ENCODE assay signal across 9 cellular contexts in genomic region chr2:207334309-207334630, GRCh38.
DNase-seq lines count a peak whose midpoint lies in the region; ATAC-seq and TF ChIP-seq lines count a peak whose summit lies in the region.
"Had no signal": no experiment of that assay in that cellular context is flagged by ENCODE, and none has a peak within 500 bp of the region (broad histone marks: within the 10 kb centered on the region; RNA-seq: fewer than 3 reads in every experiment).

No MANE protein-coding gene starts in this region.

- intact Hi-C loops in activated naive CD4-positive, alpha-beta T cell treated with anti-CD3 and anti-CD28 coated beads for 36 hours (cut with micrococcal nuclease) = loop anchor here (5.0 kb wide), 6 partner anchors 138 to 293 kb away; partner anchors contain the start of gene METTL21A
- intact Hi-C loops in activated B cell treated with CpG ODN at 0.5 μM for 24 hours (cut with micrococcal nuclease) = no loop called here
- intact Hi-C loops in naive thymus-derived CD4-positive, alpha-beta T cell (cut with micrococcal nuclease) = loop anchor here in 1 of 2 donors (5.0 to 10.0 kb wide), 5 partner anchors 52 to 1177 kb away; partner anchors contain the start of genes CREB1, EEF1B2, FASTKD2 and MDH1B

- peaks cover 76% of the 10 kb centered on the region for H3K4me1 Mint-ChIP-seq in activated naive CD4-positive, alpha-beta T cell treated with anti-CD3 and anti-CD28 coated beads for 36 hours (ENCODE audit: low read depth)
- peaks cover 68% of the 10 kb centered on the region for H3K4me1 Mint-ChIP-seq in activated naive CD4-positive, alpha-beta T cell treated with anti-CD3 and anti-CD28 coated beads, Interleukin-2, amount 10 ng/mL, durations not matched to agents 7 days and 5 days
- peaks cover 53% of the 10 kb centered on the region for H3K4me1 Mint-ChIP-seq in activated B cell treated with CpG ODN at 0.5 μM for 24 hours
- peaks cover 11 to 81% (median 17%) of the 10 kb centered on the region in 7 donors for H3K4me1 Mint-ChIP-seq in naive thymus-derived CD4-positive, alpha-beta T cell

- ATAC-seq in activated B cell treated with CpG ODN at 0.5 μM for 24 hours (ENCODE audit: low read depth) = no peak
- no peak for ATAC-seq in naive thymus-derived CD4-positive, alpha-beta T cell

- H3K9me3 Mint-ChIP-seq in activated naive CD4-positive, alpha-beta T cell treated with anti-CD3 and anti-CD28 coated beads for 36 hours = no peaks in the 10 kb centered on the region
- peaks cover 2% of the 10 kb centered on the region for H3K9me3 Mint-ChIP-seq in activated naive CD4-positive, alpha-beta T cell treated with anti-CD3 and anti-CD28 coated beads, Interleukin-2, amount 10 ng/mL, durations not matched to agents 7 days and 5 days
- no peaks in the 10 kb centered on the region for H3K9me3 Mint-ChIP-seq in activated B cell treated with CpG ODN at 0.5 μM for 24 hours
- H3K9me3 Mint-ChIP-seq in naive thymus-derived CD4-positive, alpha-beta T cell = peaks cover 0 to 3% (median 0%) of the 10 kb centered on the region in 11 donors

- H3K27me3 ChIP-seq in right atrium auricular region (no peaks in the 10 kb centered on the region), tibial nerve (no peaks in the 10 kb centered on the region)
- no peaks in the 10 kb centered on the region for H3K27me3 ChIP-seq in naive thymus-derived CD4-positive, alpha-beta T cell (ENCODE audit: control insufficient read depth in 2 of 2, insufficient read depth in 2 of 2, low read length in 2 of 2)

- H3K27ac ChIP-seq in right atrium auricular region = peak overlapping the region; percentile 83 to 94
- H3K27ac ChIP-seq in tibial nerve = peak overlapping the region; percentile 53 to 90 (median 78)
- H3K27ac ChIP-seq in naive thymus-derived CD4-positive, alpha-beta T cell (ENCODE audit: low read depth, low read length) = no peak overlapping the region

- no peaks in the 10 kb centered on the region for H3K36me3 ChIP-seq in right atrium auricular region
- no peaks in the 10 kb centered on the region for H3K36me3 ChIP-seq in tibial nerve
- H3K36me3 ChIP-seq in naive thymus-derived CD4-positive, alpha-beta T cell (ENCODE audit: control insufficient read depth in 2 of 3, insufficient read depth in 3 of 3, low read length in 3 of 3) = no peaks in the 10 kb centered on the region

- CTCF ChIA-PET in activated naive CD4-positive, alpha-beta T cell treated with anti-CD3 and anti-CD28 coated beads for 36 hours (lab: Charles Lee) = interaction anchor here (0.6 kb wide), 1 partner anchor 108 kb away, joined by 3 read pairs; no protein-coding TSS in a partner anchor
- CTCF ChIA-PET in activated naive CD4-positive, alpha-beta T cell treated with anti-CD3 and anti-CD28 coated beads, Interleukin-2, amount 10 ng/mL, durations not matched to agents 7 days and 5 days (lab: Charles Lee) = no interaction called here
- CTCF ChIA-PET in activated B cell treated with CpG ODN at 0.5 μM for 24 hours (lab: Charles Lee) = interaction anchor here (0.9 kb wide), 1 partner anchor 19 kb away, joined by 4 read pairs; no protein-coding TSS in a partner anchor
- CTCF ChIA-PET in naive thymus-derived CD4-positive, alpha-beta T cell (lab: Charles Lee) = no interaction called here

- H3K27me3 Mint-ChIP-seq in activated naive CD4-positive, alpha-beta T cell treated with anti-CD3 and anti-CD28 coated beads for 36 hours (ENCODE audit: low read depth) = no peaks in the 10 kb centered on the region
- H3K27me3 Mint-ChIP-seq in activated naive CD4-positive, alpha-beta T cell treated with anti-CD3 and anti-CD28 coated beads, Interleukin-2, amount 10 ng/mL, durations not matched to agents 7 days and 5 days = no peaks in the 10 kb centered on the region
- no peaks in the 10 kb centered on the region for H3K27me3 Mint-ChIP-seq in activated B cell treated with CpG ODN at 0.5 μM for 24 hours
- no peaks in the 10 kb centered on the region for H3K27me3 Mint-ChIP-seq in naive thymus-derived CD4-positive, alpha-beta T cell

- no peaks in the 10 kb centered on the region for H3K9me3 ChIP-seq in right atrium auricular region
- H3K9me3 ChIP-seq in tibial nerve = no peaks in the 10 kb centered on the region
- H3K9me3 ChIP-seq in naive thymus-derived CD4-positive, alpha-beta T cell (ENCODE audit: control insufficient read depth in 2 of 3, low read length in 3 of 3) = no peaks in the 10 kb centered on the region

- H3K4me1 ChIP-seq in right atrium auricular region (peaks cover 0 to 50% of the 10 kb centered on the region in 2 donors), tibial nerve (peaks cover 0 to 33% (median 13%) of the 10 kb centered on the region in 4 donors)
- H3K4me1 ChIP-seq in naive thymus-derived CD4-positive, alpha-beta T cell (ENCODE audit: control insufficient read depth in 2 of 2, insufficient read depth in 2 of 2, low read length in 2 of 2) = peaks cover 0 to 20% of the 10 kb centered on the region in 2 donors

- POLR2A ChIA-PET in activated B cell treated with CpG ODN at 0.5 μM for 24 hours (lab: Charles Lee) = interaction anchor here (1.7 kb wide), 1 partner anchor 168 kb away, joined by 9 read pairs; the partner anchor contains the start of gene KLF7
- POLR2A ChIA-PET in naive thymus-derived CD4-positive, alpha-beta T cell (lab: Charles Lee) = no interaction called here

- DNase-seq in activated naive CD4-positive, alpha-beta T cell treated with anti-CD3 and anti-CD28 coated beads for 36 hours = no peak
- no peak for DNase-seq in activated naive CD4-positive, alpha-beta T cell treated with anti-CD3 and anti-CD28 coated beads, Interleukin-2, amount 10 ng/mL, durations not matched to agents 7 days and 5 days
- DNase-seq in activated B cell treated with CpG ODN at 0.5 μM for 24 hours (no peak), right atrium auricular region (ENCODE audit: low spot score) (no peak), tibial nerve (ENCODE audit: low spot score in 2 of 2) (no peak), NOMO-1 (lab: John Stamatoyannopoulos, UW; ENCODE audit: unreplicated experiment in 2 of 2) (no peak)
- no peak for DNase-seq in naive thymus-derived CD4-positive, alpha-beta T cell
- no peak for DNase-seq in stimulated activated CD4-positive, alpha-beta T cell treated with anti-CD3 and anti-CD28 coated beads, Interleukin-2, amount 100 ng/mL, for 24 hours
- DNase-seq: NCI-H526 treated with DMSO at 0.1 percent for 48 hours had no signal

- TF ChIP-seq POLR2A in tibial nerve (IDR thresholded peaks at IDR 0.05) = no peak

- H3K4me3 ChIP-seq in right atrium auricular region (peak overlapping the region; percentile 13 to 30), tibial nerve (peak overlapping the region; percentile 8 to 42 (median 30))
- H3K4me3 ChIP-seq in naive thymus-derived CD4-positive, alpha-beta T cell (ENCODE audit: low read length) = no peak overlapping the region

- no peaks in the 10 kb centered on the region for H3K36me3 Mint-ChIP-seq in activated naive CD4-positive, alpha-beta T cell treated with anti-CD3 and anti-CD28 coated beads for 36 hours (ENCODE audit: low read depth)
- peaks cover 5% of the 10 kb centered on the region for H3K36me3 Mint-ChIP-seq in activated naive CD4-positive, alpha-beta T cell treated with anti-CD3 and anti-CD28 coated beads, Interleukin-2, amount 10 ng/mL, durations not matched to agents 7 days and 5 days
- H3K36me3 Mint-ChIP-seq in activated B cell treated with CpG ODN at 0.5 μM for 24 hours (ENCODE audit: low read depth) = no peaks in the 10 kb centered on the region
- peaks cover 0 to 5% (median 0%) of the 10 kb centered on the region in 5 donors for H3K36me3 Mint-ChIP-seq in naive thymus-derived CD4-positive, alpha-beta T cell

- TF ChIP-seq CTCF in activated B cell treated with CpG ODN at 0.5 μM for 24 hours (IDR thresholded peaks at IDR 0.05) (no peak), right atrium auricular region (IDR thresholded peaks at IDR 0.05) (no peak), tibial nerve (IDR thresholded peaks at IDR 0.05) (no peak)

- 17 to 22% methylated on average over 7 of the region's 7 CpGs for WGBS in tibial nerve, 2 donors

- no peak for TF ChIP-seq EP300 in tibial nerve (IDR thresholded peaks at IDR 0.05)

- peak overlapping the region; percentile 84 for H3K27ac Mint-ChIP-seq in activated naive CD4-positive, alpha-beta T cell treated with anti-CD3 and anti-CD28 coated beads for 36 hours
- H3K27ac Mint-ChIP-seq in activated naive CD4-positive, alpha-beta T cell treated with anti-CD3 and anti-CD28 coated beads, Interleukin-2, amount 10 ng/mL, durations not matched to agents 7 days and 5 days = no peak overlapping the region
- peak overlapping the region; percentile 68 for H3K27ac Mint-ChIP-seq in activated B cell treated with CpG ODN at 0.5 μM for 24 hours
- peak overlapping the region in 1 of 9 donors; percentile 84 for H3K27ac Mint-ChIP-seq in naive thymus-derived CD4-positive, alpha-beta T cell

- H3K4me3 Mint-ChIP-seq in activated naive CD4-positive, alpha-beta T cell treated with anti-CD3 and anti-CD28 coated beads for 36 hours = peak overlapping the region; percentile 20
- H3K4me3 Mint-ChIP-seq in activated naive CD4-positive, alpha-beta T cell treated with anti-CD3 and anti-CD28 coated beads, Interleukin-2, amount 10 ng/mL, durations not matched to agents 7 days and 5 days = no peak overlapping the region
- H3K4me3 Mint-ChIP-seq in activated B cell treated with CpG ODN at 0.5 μM for 24 hours = peak overlapping the region; percentile 57
- peak overlapping the region in 2 of 10 donors; percentile 20 to 59 for H3K4me3 Mint-ChIP-seq in naive thymus-derived CD4-positive, alpha-beta T cell

Comparison
In these comparisons a context has a peak if more than half of its experiments do, and no peak if none do; other contexts are left out.
1. CTCF ChIA-PET loops: an anchor here in activated naive CD4-positive, alpha-beta T cell treated with anti-CD3 and anti-CD28 coated beads for 36 hours (0.6 kb wide) and activated B cell treated with CpG ODN at 0.5 μM for 24 hours (0.9 kb wide); none called in activated naive CD4-positive, alpha-beta T cell treated with anti-CD3 and anti-CD28 coated beads, Interleukin-2, amount 10 ng/mL, durations not matched to agents 7 days and 5 days and naive thymus-derived CD4-positive, alpha-beta T cell.